8 cellular contexts compared by ENCODE assay signal in the genomic region with DNA sequence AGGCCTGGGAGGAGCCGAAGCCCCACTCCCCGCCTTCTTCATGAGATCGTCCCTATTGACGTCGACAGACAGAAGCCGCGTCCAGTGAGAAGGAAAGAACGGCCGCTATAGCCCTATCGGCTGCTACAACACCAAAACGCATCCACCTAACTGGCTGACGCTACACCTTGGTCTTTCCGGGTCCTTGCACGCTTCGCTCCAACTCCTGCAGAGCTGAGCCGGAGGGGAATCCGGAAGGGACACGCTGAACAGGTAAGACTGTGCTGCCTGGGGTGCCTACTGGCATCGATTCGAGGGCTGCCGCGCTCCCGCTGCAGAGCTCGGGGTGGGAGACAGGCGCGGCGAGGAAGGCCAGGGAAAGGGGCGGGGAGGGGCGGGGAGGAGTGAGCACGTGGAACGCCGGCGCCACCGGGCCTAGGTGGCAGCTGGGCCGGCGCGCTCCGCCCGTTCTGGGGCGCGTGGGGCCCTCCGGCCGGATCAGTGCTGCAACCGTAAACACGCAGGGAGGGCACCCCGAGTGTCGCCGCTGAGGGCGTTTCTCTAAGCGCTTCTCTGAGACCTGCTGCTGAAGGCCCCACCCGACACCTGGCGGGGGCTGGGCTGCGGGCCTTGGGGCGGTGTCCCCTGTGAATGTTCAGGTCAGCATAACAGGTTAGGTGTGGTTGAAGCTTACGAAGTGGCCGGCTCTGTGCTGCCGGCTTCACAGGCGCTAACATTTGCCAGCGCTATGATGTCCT. TPM values are rescaled to one million over a fixed set of nuclear protein-coding genes. Genes with fewer than 3 reads are reported as not detected.
DNase-seq lines count a peak whose midpoint lies in the region; ATAC-seq and TF ChIP-seq lines count a peak whose summit lies in the region.

A gene with protein sequence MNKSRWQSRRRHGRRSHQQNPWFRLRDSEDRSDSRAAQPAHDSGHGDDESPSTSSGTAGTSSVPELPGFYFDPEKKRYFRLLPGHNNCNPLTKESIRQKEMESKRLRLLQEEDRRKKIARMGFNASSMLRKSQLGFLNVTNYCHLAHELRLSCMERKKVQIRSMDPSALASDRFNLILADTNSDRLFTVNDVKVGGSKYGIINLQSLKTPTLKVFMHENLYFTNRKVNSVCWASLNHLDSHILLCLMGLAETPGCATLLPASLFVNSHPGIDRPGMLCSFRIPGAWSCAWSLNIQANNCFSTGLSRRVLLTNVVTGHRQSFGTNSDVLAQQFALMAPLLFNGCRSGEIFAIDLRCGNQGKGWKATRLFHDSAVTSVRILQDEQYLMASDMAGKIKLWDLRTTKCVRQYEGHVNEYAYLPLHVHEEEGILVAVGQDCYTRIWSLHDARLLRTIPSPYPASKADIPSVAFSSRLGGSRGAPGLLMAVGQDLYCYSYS (plus strand): TSS at position 173 of the 737 bp plus-strand sequence. CDS start 11,515 bp downstream, outside the sequence.

- peak within 1 kb of the TSS; percentile 99 for H2AFZ ChIP-seq in GM23338

- DNase-seq in GM23338 (ENCODE audit: low spot score) (peak; percentile 100), Kasumi-1 (lab: John Stamatoyannopoulos, UW) (peak; percentile 98 to 99), RKO (ENCODE audit: low spot score) (peak; percentile 98), esophagus squamous epithelium (lab: John Stamatoyannopoulos, UW) (peak; percentile 79), myocyte (ENCODE audit: low read depth) (peak; percentile 99)
- peak; percentile 92 to 97 for DNase-seq in activated T-cell treated with anti-CD3 and anti-CD28 coated beads, Interleukin-2, amount 50 U/mL, for 72 hours
- DNase-seq in stimulated activated effector memory CD8-positive, alpha-beta T cell treated with anti-CD3 and anti-CD28 coated beads, Interleukin-12 subunit alpha, Interleukin-12 subunit beta, amount 100 ng/mL, for 72 hours (ENCODE audit: low spot score in 2 of 2), result peak; percentile 79 to 94

- no peaks in the 10 kb centered on the region for H3K9me3 Mint-ChIP-seq in GM23338
- no peaks in the 10 kb centered on the region for H3K9me3 Mint-ChIP-seq in activated T-cell treated with anti-CD3 and anti-CD28 coated beads, Interleukin-2, amount 50 U/mL, for 72 hours
- no peaks in the 10 kb centered on the region for H3K9me3 Mint-ChIP-seq in stimulated activated effector memory CD8-positive, alpha-beta T cell treated with anti-CD3 and anti-CD28 coated beads, Interleukin-12 subunit alpha, Interleukin-12 subunit beta, amount 100 ng/mL, for 72 hours

- TF ChIP-seq CTCF in DOHH2 (IDR thresholded peaks at IDR 0.05; ENCODE audit: low read depth, low read length, poor library complexity, severe bottlenecking) (no peak), GM23338 (conservative IDR thresholded peaks at IDR 0.05; ENCODE audit: low read depth in 2 of 2) (no peak), esophagus squamous epithelium (IDR thresholded peaks at IDR 0.05) (peak in 1 of 6 experiments; percentile 5)

- H3K4me1 ChIP-seq in DOHH2 (ENCODE audit: control insufficient read depth, low read length), result peaks cover 12% of the 10 kb centered on the region
- H3K4me1 ChIP-seq in GM23338 (ENCODE audit: insufficient read depth), result peaks cover 5% of the 10 kb centered on the region; the same call in 1 of the 2 replicates
- peaks cover 4 to 22% (median 11%) of the 10 kb centered on the region in 3 donors for H3K4me1 ChIP-seq in esophagus squamous epithelium

- H4K20me1 ChIP-seq in DOHH2 (ENCODE audit: control insufficient read depth, insufficient read depth, low read depth, low read length), result no peaks in the 10 kb centered on the region
- H4K20me1 ChIP-seq in GM23338 (replicated peaks; ENCODE audit: insufficient read depth), result no peaks in the 10 kb centered on the region

- H3K4me3 ChIP-seq in DOHH2 (ENCODE audit: low read length), result peak within 1 kb of the TSS; percentile 88
- H3K4me3 ChIP-seq in GM23338, result peak within 1 kb of the TSS; percentile 93
- H3K4me3 ChIP-seq in esophagus squamous epithelium, result peak within 1 kb of the TSS; percentile 63 to 83 (median 68)

- peaks cover 9% of the 10 kb centered on the region for H3K4me1 Mint-ChIP-seq in GM23338
- peaks cover 19% of the 10 kb centered on the region for H3K4me1 Mint-ChIP-seq in activated T-cell treated with anti-CD3 and anti-CD28 coated beads, Interleukin-2, amount 50 U/mL, for 72 hours (ENCODE audit: low read depth)
- peaks cover 6% of the 10 kb centered on the region for H3K4me1 Mint-ChIP-seq in stimulated activated effector memory CD8-positive, alpha-beta T cell treated with anti-CD3 and anti-CD28 coated beads, Interleukin-12 subunit alpha, Interleukin-12 subunit beta, amount 100 ng/mL, for 72 hours

- H3K4me2 ChIP-seq in DOHH2 (ENCODE audit: low read length), result peak within 1 kb of the TSS; percentile 75
- H3K4me2 ChIP-seq in GM23338, result peak within 1 kb of the TSS; percentile 94

- H3K9me3 ChIP-seq in DOHH2 (ENCODE audit: control insufficient read depth, insufficient read depth, low read length) (no peaks in the 10 kb centered on the region), esophagus squamous epithelium (no peaks in the 10 kb centered on the region)

- peak within 1 kb of the TSS; percentile 89 for H3K4me3 Mint-ChIP-seq in GM23338
- H3K4me3 Mint-ChIP-seq in activated T-cell treated with anti-CD3 and anti-CD28 coated beads, Interleukin-2, amount 50 U/mL, for 72 hours, result peak within 1 kb of the TSS; percentile 93 to 94
- peak within 1 kb of the TSS; percentile 86 for H3K4me3 Mint-ChIP-seq in stimulated activated effector memory CD8-positive, alpha-beta T cell treated with anti-CD3 and anti-CD28 coated beads, Interleukin-12 subunit alpha, Interleukin-12 subunit beta, amount 100 ng/mL, for 72 hours

- peak within 1 kb of the TSS; percentile 90; the same call in 1 of the 2 replicates for H3K27ac Mint-ChIP-seq in GM23338
- H3K27ac Mint-ChIP-seq in activated T-cell treated with anti-CD3 and anti-CD28 coated beads, Interleukin-2, amount 50 U/mL, for 72 hours, result peak within 1 kb of the TSS; percentile 15
- H3K27ac Mint-ChIP-seq in stimulated activated effector memory CD8-positive, alpha-beta T cell treated with anti-CD3 and anti-CD28 coated beads, Interleukin-12 subunit alpha, Interleukin-12 subunit beta, amount 100 ng/mL, for 72 hours, result peak within 1 kb of the TSS; percentile 90

- intact Hi-C loops in esophagus squamous epithelium (cut with DNase I), result no loop called here

- no peaks in the 10 kb centered on the region for H3K36me3 Mint-ChIP-seq in GM23338 (ENCODE audit: low read depth)
- H3K36me3 Mint-ChIP-seq in activated T-cell treated with anti-CD3 and anti-CD28 coated beads, Interleukin-2, amount 50 U/mL, for 72 hours (ENCODE audit: insufficient read depth in 2 of 2), result no peaks in the 10 kb centered on the region
- H3K36me3 Mint-ChIP-seq in stimulated activated effector memory CD8-positive, alpha-beta T cell treated with anti-CD3 and anti-CD28 coated beads, Interleukin-12 subunit alpha, Interleukin-12 subunit beta, amount 100 ng/mL, for 72 hours, result peaks cover 4% of the 10 kb centered on the region

- H3K27me3 Mint-ChIP-seq in GM23338 (ENCODE audit: insufficient read depth, low read depth, poor library complexity), result peaks cover 15% of the 10 kb centered on the region
- H3K27me3 Mint-ChIP-seq in activated T-cell treated with anti-CD3 and anti-CD28 coated beads, Interleukin-2, amount 50 U/mL, for 72 hours (ENCODE audit: low read depth), result peaks cover 16% of the 10 kb centered on the region

- H3K79me2 ChIP-seq in DOHH2 (ENCODE audit: control insufficient read depth, low read length), result peaks cover 49% of the 10 kb centered on the region
- peaks cover 26% of the 10 kb centered on the region for H3K79me2 ChIP-seq in GM23338 (replicated peaks; ENCODE audit: insufficient read depth)

- H3K9me2 ChIP-seq in DOHH2 (replicated peaks; ENCODE audit: control insufficient read depth, low read length) (no peaks in the 10 kb centered on the region), GM23338 (ENCODE audit: insufficient read depth) (no peaks in the 10 kb centered on the region)

- 0% methylated on average over 6 to 10 of the region's 59 CpGs for WGBS in esophagus squamous epithelium, 2 donors

- TF ChIP-seq POLR2A in esophagus squamous epithelium (IDR thresholded peaks at IDR 0.05), result peak in 1 of 4 donors; percentile 1

- H3K36me3 ChIP-seq in DOHH2 (ENCODE audit: control insufficient read depth, low read length) (no peaks in the 10 kb centered on the region), GM23338 (ENCODE audit: insufficient read depth) (no peaks in the 10 kb centered on the region), esophagus squamous epithelium (peaks cover 0 to 11% (median 0%) of the 10 kb centered on the region in 3 donors)

- no peaks in the 10 kb centered on the region for H3F3A ChIP-seq in DOHH2 (ENCODE audit: control insufficient read depth, insufficient read depth)
- H3F3A ChIP-seq in GM23338 (replicated peaks; ENCODE audit: low read depth), result no peaks in the 10 kb centered on the region

- H3K27me3 ChIP-seq in DOHH2 (ENCODE audit: control insufficient read depth, low read length), result no peaks in the 10 kb centered on the region; the same call in 1 of the 2 replicates
- H3K27me3 ChIP-seq in GM23338 (ENCODE audit: insufficient read depth), result peaks cover 14% of the 10 kb centered on the region
- no peaks in the 10 kb centered on the region for H3K27me3 ChIP-seq in esophagus squamous epithelium

- peak within 1 kb of the TSS; percentile 36 for H3K27ac ChIP-seq in DOHH2 (ENCODE audit: low read depth, low read length)
- peak within 1 kb of the TSS; percentile 69; the same call in 1 of the 2 replicates for H3K27ac ChIP-seq in GM23338 (ENCODE audit: low read depth)
- H3K27ac ChIP-seq in esophagus squamous epithelium, result peak within 1 kb of the TSS; percentile 77 to 88 (median 83)

- peak; percentile 90 for ATAC-seq in GM23338
- peak; percentile 97 to 98 for ATAC-seq in activated T-cell treated with anti-CD3 and anti-CD28 coated beads, Interleukin-2, amount 50 U/mL, for 72 hours (replicated peaks in 1 of 2)
- ATAC-seq in stimulated activated effector memory CD8-positive, alpha-beta T cell treated with anti-CD3 and anti-CD28 coated beads, Interleukin-12 subunit alpha, Interleukin-12 subunit beta, amount 100 ng/mL, for 72 hours, result peak; percentile 97

TF ChIP-seq in GM23338, 12 proteins besides CTCF, POLR2A, EP300 and RAD21:
- TF ChIP-seq POLR2AphosphoS5 (IDR thresholded peaks at IDR 0.05; ENCODE audit: low read depth) (peak; percentile 76), CREB1 (CRISPR knock-in tag; IDR thresholded peaks at IDR 0.05; ENCODE audit: low read depth) (peak; percentile 81), EZH2phosphoT487 (IDR thresholded peaks at IDR 0.05; ENCODE audit: unreplicated experiment) (no peak)

RNA-seq across cellular contexts. Expression of the gene that starts here (rescaled TPM):
- 30.3 and 39.3 TPM in 2 replicates for total RNA-seq in GM23338 (2014; rRNA removed; shearing (Covaris generic))
- polyA plus RNA-seq in GM23338 (2016; fragmentation: Nextera tagmentation; extraction: Ambion mirVana), result 17.5 and 18.4 TPM in 2 replicates
- 10 to 100 TPM; 15.1 to 16.6 TPM for total RNA-seq in activated T-cell treated with anti-CD3 and anti-CD28 coated beads, Interleukin-2, amount 50 U/mL, for 72 hours
- 10 to 100 TPM in 3 of 4 donors, 1 to 10 TPM in 1; 7.0 to 29.0 (median 14.0) TPM for total RNA-seq in esophagus squamous epithelium
- 19.8 and 23.2 TPM in 2 replicates for total RNA-seq in myocyte
- 18.5 TPM for polyA plus RNA-seq in myocyte (2012)

Comparison
In these comparisons a context has a peak if more than half of its experiments do, and no peak if none do; other contexts are left out.
1. Peak in every context shown above with its lines: DNase-seq, ATAC-seq, H3K4me3 ChIP-seq and H3K27ac ChIP-seq.
2. H3K27ac Mint-ChIP-seq: peak in every context shown above with its lines; median percentile 90 in GM23338; 90 in stimulated activated effector memory CD8-positive, alpha-beta T cell treated with anti-CD3 and anti-CD28 coated beads, Interleukin-12 subunit alpha, Interleukin-12 subunit beta, amount 100 ng/mL, for 72 hours; 15 in activated T-cell treated with anti-CD3 and anti-CD28 coated beads, Interleukin-2, amount 50 U/mL, for 72 hours.